Comparison of ENCODE assay signal across 8 cellular contexts in the genomic region with DNA sequence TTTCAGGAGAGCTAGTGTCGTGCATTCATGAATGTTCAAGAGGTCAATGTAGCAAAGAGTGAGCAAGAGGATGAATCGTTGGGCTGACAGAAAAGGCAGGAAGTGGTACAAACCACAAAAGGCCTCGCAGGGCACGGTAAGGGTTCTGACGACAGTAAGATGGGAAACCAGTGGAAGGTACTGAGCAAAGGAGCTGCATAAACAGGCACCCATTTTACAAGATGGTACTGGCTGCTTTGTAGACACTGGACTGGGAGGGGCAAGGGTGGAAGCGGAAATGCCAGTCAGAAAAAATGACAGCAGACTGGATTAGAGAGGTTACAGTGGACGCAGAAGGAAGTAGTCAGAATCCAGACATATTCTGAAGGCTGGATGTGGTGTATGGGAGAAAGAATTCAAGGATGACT.
A peak's percentile ranks its signal among the peaks of the same experiment; 100 is the strongest.
DNase-seq lines count a peak whose midpoint lies in the region; ATAC-seq and TF ChIP-seq lines count a peak whose summit lies in the region.

No MANE protein-coding gene starts in this region.

- intact Hi-C loops in dorsolateral prefrontal cortex (cut with DNase I): no loop called here

- TF ChIP-seq CTCF in BJ (IDR thresholded peaks at IDR 0.05; ENCODE audit: insufficient read depth, low read depth, low read length) (no peak), dorsolateral prefrontal cortex (IDR thresholded peaks at IDR 0.05 in 54 of 56, conservative IDR thresholded peaks at IDR 0.05 in 2 of 56; ENCODE audit: low read depth in 1 of 56, partially characterized antibody in 56 of 56) (no peak)

- no peak overlapping the region for H3K27ac ChIP-seq in dorsolateral prefrontal cortex

- H3K27me3 ChIP-seq in BJ (ENCODE audit: control insufficient read depth, insufficient read depth, low read length) (no peaks in the 10 kb centered on the region), dorsolateral prefrontal cortex (no peaks in the 10 kb centered on the region)

- peak; percentile 73 for DNase-seq in BJ (ENCODE audit: low read depth)
- DNase-seq in activated naive CD4-positive, alpha-beta T cell treated with anti-CD3 and anti-CD28 coated beads, Interleukin-2, amount 50 U/mL, for 72 hours (ENCODE audit: low spot score in 2 of 2): peak; percentile 58 to 90
- DNase-seq in myocyte (ENCODE audit: low read depth): peak; percentile 74
- no peak for DNase-seq in dorsolateral prefrontal cortex
- DNase-seq in NCI-H2196 treated with DMSO at 0.1 percent for 48 hours (lab: John Stamatoyannopoulos, UW; ENCODE audit: unreplicated experiment): no peak

- H3K36me3 Mint-ChIP-seq in activated naive CD4-positive, alpha-beta T cell treated with anti-CD3 and anti-CD28 coated beads, Interleukin-2, amount 50 U/mL, for 72 hours: peaks cover 6 to 15% of the 10 kb centered on the region in 2 donors

- ATAC-seq in GM19372 (IDR thresholded peaks at IDR 0.05; ENCODE audit: low read depth, unreplicated experiment) (peak; percentile 91), HG03439 (IDR thresholded peaks at IDR 0.05; ENCODE audit: unreplicated experiment) (peak; percentile 93), SK-N-SH treated with all-trans-retinoic acid at 6 μM for 48 hours (peak; percentile 91)
- ATAC-seq in activated naive CD4-positive, alpha-beta T cell treated with anti-CD3 and anti-CD28 coated beads, Interleukin-2, amount 50 U/mL, for 72 hours: peak; percentile 99

- H3K4me3 ChIP-seq in BJ (ENCODE audit: low read depth, low read length) (no peak overlapping the region), dorsolateral prefrontal cortex (no peak overlapping the region)

- peaks cover 4 to 7% of the 10 kb centered on the region in 2 donors for H3K9me3 Mint-ChIP-seq in activated naive CD4-positive, alpha-beta T cell treated with anti-CD3 and anti-CD28 coated beads, Interleukin-2, amount 50 U/mL, for 72 hours

- POLR2A ChIA-PET in BJ (lab: Charles Lee): interaction anchor here (0.5 to 0.6 kb wide), 2 partner anchors 12 kb away, joined by 4 to 6 read pairs; no protein-coding TSS in a partner anchor

- CTCF ChIA-PET in BJ (lab: Yijun Ruan, JAX): interaction anchor here (0.8 to 1.7 kb wide), 2 partner anchors 11 to 95 kb away, joined by 4 to 5 read pairs; no protein-coding TSS in a partner anchor

- H3K36me3 ChIP-seq in BJ (ENCODE audit: control insufficient read depth, insufficient read depth, low read length): no peaks in the 10 kb centered on the region

- H3K27ac Mint-ChIP-seq in activated naive CD4-positive, alpha-beta T cell treated with anti-CD3 and anti-CD28 coated beads, Interleukin-2, amount 50 U/mL, for 72 hours: peak overlapping the region; percentile 91 to 94

TF ChIP-seq in SK-N-SH treated with all-trans-retinoic acid at 6 μM for 48 hours, 23 proteins besides CTCF, POLR2A, EP300 and RAD21:
- TF ChIP-seq TOX (CRISPR knock-in tag; IDR thresholded peaks at IDR 0.05; ENCODE audit: borderline replicate concordance): peak; percentile 47
- TF ChIP-seq ESRRG (CRISPR knock-in tag; IDR thresholded peaks at IDR 0.05): no peak

Comparison
In these comparisons a context has a peak if more than half of its experiments do, and no peak if none do; other contexts are left out.
1. DNase-seq: peak in BJ (single experiment), activated naive CD4-positive, alpha-beta T cell treated with anti-CD3 and anti-CD28 coated beads, Interleukin-2, amount 50 U/mL, for 72 hours (2 of 2) and myocyte (single experiment); none in dorsolateral prefrontal cortex (0 of 10) and NCI-H2196 treated with DMSO at 0.1 percent for 48 hours (single experiment).
2. Peak in every context shown above with its lines, with median percentiles within 50 percentile points of each other: ATAC-seq.